In the genomic region with DNA sequence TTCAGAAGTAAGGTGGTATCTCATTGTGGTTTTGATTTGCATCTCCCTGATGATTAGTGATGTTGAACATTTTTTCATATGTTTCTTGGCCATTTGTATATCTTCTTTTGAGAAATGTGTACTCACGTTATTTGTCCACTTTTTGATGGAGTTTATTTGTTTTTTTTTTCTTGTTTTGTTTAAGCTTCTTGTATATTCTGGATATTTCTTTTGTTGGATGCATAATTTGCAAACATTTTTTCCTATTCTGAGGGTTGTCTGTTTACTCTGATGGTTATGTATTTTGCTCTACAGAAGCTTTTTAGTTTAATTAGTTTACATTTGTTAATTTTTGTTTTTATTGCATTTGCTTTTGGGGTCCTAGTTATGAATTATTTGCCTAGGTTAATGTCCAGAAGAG, we compare ENCODE assay signal across 11 cellular contexts.
"Had no signal": no experiment of that assay in that cellular context is flagged by ENCODE, and none has a peak within 500 bp of the region (broad histone marks: within the 10 kb centered on the region; RNA-seq: fewer than 3 reads in every experiment).

No MANE protein-coding gene starts in this region.

- H3K36me3 ChIP-seq: HAP-1 had no signal

- FAIRE-seq: H1, H54 had no signal

- H3K4me3 ChIP-seq: GM23248, GM23338, HAP-1 had no signal

- H3K9me3 ChIP-seq: HAP-1 had no signal

- H3K9ac ChIP-seq: GM23248 had no signal

- H3K27ac ChIP-seq: GM23248 had no signal

- H2AFZ ChIP-seq: GM23248, GM23338 had no signal

- ATAC-seq: GM23338, HCT116 had no signal

- DNase-seq: GM23248, GOT3, H7, H9, HCEC 1CT, HFFc6 had no signal

- H3K4me2 ChIP-seq: GM23338 had no signal
